ENCODE assay signal across 26 cellular contexts in genomic region chr1:231073311-231073710, GRCh38.
"Had no signal": no experiment of that assay in that cellular context is flagged by ENCODE, and none has a peak within 500 bp of the region (broad histone marks: within the 10 kb centered on the region; RNA-seq: fewer than 3 reads in every experiment).

No MANE protein-coding gene starts in this region.

- ATAC-seq: natural killer cell; psoas muscle; right lobe of liver; stimulated activated memory B cell treated with anti-CD40 and anti-IgM and Interleukin-4, amounts not matched to agents 10 μg/mL and 1 μg/mL and 100 μg/mL, for 72 hours; stimulated activated naive CD8-positive, alpha-beta T cell treated with anti-CD3 and anti-CD28 coated beads, Interleukin-15, amount 100 ng/mL, for 72 hours; stimulated activated naive CD8-positive, alpha-beta T cell treated with anti-CD3 and anti-CD28 coated beads, Interleukin-15, Interleukin-2, amounts not matched to agents 100 U/mL and 50 U/mL, for 24 hours had no signal

- H3K4me3 ChIP-seq: neural progenitor cell, ovary, psoas muscle, right lobe of liver, sigmoid colon, thoracic aorta, thyroid gland, tibial nerve, upper lobe of left lung, vagina had no signal

- FAIRE-seq: small intestine, urothelium cell line had no signal

- DNase-seq: natural killer cell; occipital lobe; ovary; posterior cingulate gyrus; psoas muscle; right cardiac atrium; right lobe of liver; sigmoid colon; small intestine; stimulated activated CD4-positive, alpha-beta T cell treated with anti-CD3 and anti-CD28 coated beads, Interleukin-15, amount 100 ng/mL, for 24 hours; stimulated activated CD4-positive, alpha-beta T cell treated with anti-CD3 and anti-CD28 coated beads, Interleukin-4, amount 100 ng/mL, for 1 hour; stimulated activated CD4-positive, alpha-beta T cell treated with anti-CD3 and anti-CD28 coated beads, Interleukin-4, amount 100 ng/mL, for 4 hours; stimulated activated CD8-positive, alpha-beta memory T cell treated with anti-CD3 and anti-CD28 coated beads, Interleukin-4, amount 100 ng/mL, for 48 hours; stimulated activated naive CD4-positive, alpha-beta T cell; stimulated activated naive CD8-positive, alpha-beta T cell treated with anti-CD3 and anti-CD28 coated beads, Interleukin-15, amount 100 ng/mL, for 72 hours; stimulated activated naive CD8-positive, alpha-beta T cell treated with anti-CD3 and anti-CD28 coated beads, Interleukin-15, Interleukin-2, amounts not matched to agents 100 U/mL and 50 U/mL, for 24 hours; substantia nigra; upper lobe of left lung had no signal

- H3K4me1 ChIP-seq: neural progenitor cell, parathyroid adenoma, psoas muscle, right lobe of liver, sigmoid colon, thyroid gland, tibial nerve, upper lobe of left lung had no signal

- H3K27me3 ChIP-seq: ovary, right lobe of liver, thyroid gland, tibial nerve, upper lobe of left lung, vagina had no signal

- H3K27ac ChIP-seq: neural progenitor cell, ovary, parathyroid adenoma, psoas muscle, right lobe of liver, sigmoid colon, thoracic aorta, thyroid gland, tibial nerve, upper lobe of left lung, vagina had no signal

- H3K36me3 ChIP-seq: neural progenitor cell, ovary, right lobe of liver, sigmoid colon, thoracic aorta, thyroid gland, tibial nerve, upper lobe of left lung, vagina had no signal

- H3K9me3 ChIP-seq: ovary, psoas muscle, right lobe of liver, sigmoid colon, thoracic aorta, thyroid gland, tibial nerve, upper lobe of left lung, vagina had no signal
